25 cellular contexts compared by ENCODE assay signal in genomic region chr2:205860847-205861246, GRCh38.
"Had no signal": no experiment of that assay in that cellular context is flagged by ENCODE, and none has a peak within 500 bp of the region (broad histone marks: within the 10 kb centered on the region; RNA-seq: fewer than 3 reads in every experiment).

No MANE protein-coding gene starts in this region.

- DNase-seq: dermis blood vessel endothelial cell; effector memory CD4-positive, alpha-beta T cell; foreskin melanocyte; glutamatergic neuron; heart right ventricle; hippocampal formation; left cardiac atrium; left ventricle myocardium superior; lower lobe of right lung; natural killer cell; stimulated activated CD4-positive, alpha-beta T cell treated with anti-CD3 and anti-CD28 coated beads, Interleukin-12 subunit alpha, Interleukin-12 subunit beta, amount 100 ng/mL, for 4 hours; stimulated activated CD4-positive, alpha-beta T cell treated with anti-CD3 and anti-CD28 coated beads, Interleukin-2, amount 100 ng/mL, for 24 hours; stimulated activated CD4-positive, alpha-beta T cell treated with anti-CD3 and anti-CD28 coated beads, Interleukin-4, amount 100 ng/mL, for 24 hours; stimulated activated naive CD8-positive, alpha-beta T cell treated with anti-CD3 and anti-CD28 coated beads, Interleukin-15, Interleukin-2, amounts not matched to agents 100 U/mL and 50 U/mL, for 24 hours; upper lobe of left lung had no signal

- H3K27ac Mint-ChIP-seq: natural killer cell; stimulated activated memory B cell treated with anti-CD40 and anti-IgM and Interleukin-4, amounts not matched to agents 10 μg/mL and 1 μg/mL and 100 μg/mL, for 72 hours had no signal

- H3K4me2 ChIP-seq: smooth muscle cell had no signal

- H3K36me3 Mint-ChIP-seq: natural killer cell; stimulated activated memory B cell treated with anti-CD40 and anti-IgM and Interleukin-4, amounts not matched to agents 10 μg/mL and 1 μg/mL and 100 μg/mL, for 72 hours had no signal

- H3K4me3 ChIP-seq: coronary artery, esophagus muscularis mucosa, heart right ventricle, lower lobe of right lung, prostate gland, right atrium auricular region, smooth muscle cell, thoracic aorta, tibial nerve, upper lobe of left lung had no signal

- H3K4me1 Mint-ChIP-seq: natural killer cell, neural crest cell had no signal

- H3K4me1 ChIP-seq: lower lobe of right lung had no signal

- ATAC-seq: heart right ventricle; left cardiac atrium; left ventricle myocardium superior; natural killer cell; sciatic nerve; stimulated activated naive CD8-positive, alpha-beta T cell treated with anti-CD3 and anti-CD28 coated beads, Interleukin-15, Interleukin-2, amounts not matched to agents 100 U/mL and 50 U/mL, for 24 hours had no signal

- H3K27ac ChIP-seq: coronary artery, esophagus muscularis mucosa, heart right ventricle, lower lobe of right lung, prostate gland, right atrium auricular region, thoracic aorta, tibial nerve, upper lobe of left lung had no signal

- H3K36me3 ChIP-seq: esophagus muscularis mucosa, heart right ventricle, lower lobe of right lung, prostate gland, right atrium auricular region, thoracic aorta, tibial nerve, upper lobe of left lung had no signal

- H3K9me3 ChIP-seq: esophagus muscularis mucosa, lower lobe of right lung, prostate gland, right atrium auricular region, thoracic aorta, tibial nerve, upper lobe of left lung had no signal

- H3K9me3 Mint-ChIP-seq: natural killer cell; neural crest cell; stimulated activated memory B cell treated with anti-CD40 and anti-IgM and Interleukin-4, amounts not matched to agents 10 μg/mL and 1 μg/mL and 100 μg/mL, for 72 hours had no signal

- H3K4me3 Mint-ChIP-seq: natural killer cell; neural crest cell; stimulated activated memory B cell treated with anti-CD40 and anti-IgM and Interleukin-4, amounts not matched to agents 10 μg/mL and 1 μg/mL and 100 μg/mL, for 72 hours had no signal

- H3K27me3 ChIP-seq: esophagus muscularis mucosa, right atrium auricular region, tibial nerve, upper lobe of left lung had no signal
